ENCODE assay signal across 15 cellular contexts in genomic region chr3:43872301-43872700, GRCh38.
DNase-seq lines count a peak whose midpoint lies in the region; FAIRE-seq and TF ChIP-seq lines count a peak whose summit lies in the region.
"Had no signal": no experiment of that assay in that cellular context is flagged by ENCODE, and none has a peak within 500 bp of the region (broad histone marks: within the 10 kb centered on the region; RNA-seq: fewer than 3 reads in every experiment).

No MANE protein-coding gene starts in this region.

- intact Hi-C loops in OCI-LY7 (cut with micrococcal nuclease; ENCODE audit: unreplicated experiment) = loop anchor here (10.0 kb wide), 1 partner anchor 242 kb away; no protein-coding TSS in a partner anchor

- DNase-seq in AG04450 (ENCODE audit: low read depth, low spot score) = peak; percentile 57
- peak; percentile 98 for DNase-seq in HT1080 (ENCODE audit: low read depth)
- DNase-seq in bronchial epithelial cell (ENCODE audit: low read depth) = peak; percentile 92
- DNase-seq in lung microvascular endothelial cell (ENCODE audit: low read depth in 2 of 2) = peak; percentile 56 to 93
- DNase-seq in OCI-LY7 (ENCODE audit: low spot score) = no peak
- DNase-seq in foreskin melanocyte = no peak
- no peak for DNase-seq in activated naive CD4-positive, alpha-beta T cell treated with Interleukin-2 at 50 U/mL for 16 hours
- DNase-seq in NCI-H2081 treated with DMSO at 0.1 percent for 48 hours (lab: John Stamatoyannopoulos, UW) = no peak
- DNase-seq: activated CD4-positive, alpha-beta T cell treated with anti-CD3 and anti-CD28 coated beads, Interleukin-2, amount 10 ng/mL, durations not matched to agents 24 days and 14 days; COR-L47; gastrocnemius medialis; midbrain; NCI-H146; stimulated activated CD4-positive, alpha-beta T cell treated with anti-CD3 and anti-CD28 coated beads, Interleukin-12 subunit alpha, Interleukin-12 subunit beta, amount 100 ng/mL, for 4 hours; stimulated activated naive B cell treated with anti-CD40 and anti-IgM and Interleukin-4, amounts not matched to agents 10 μg/mL and 1 μg/mL and 100 μg/mL, for 72 hours had no signal

- H3K27me3 ChIP-seq in AG04450 (ENCODE audit: control insufficient read depth, insufficient read depth, low read length) (no peaks in the 10 kb centered on the region), bronchial epithelial cell (ENCODE audit: control insufficient read depth, insufficient read depth, low read length) (no peaks in the 10 kb centered on the region)

- no peak for TF ChIP-seq CTCF in AG04450 (IDR thresholded peaks at IDR 0.05; ENCODE audit: low read depth, low read length)
- TF ChIP-seq CTCF in bronchial epithelial cell (IDR thresholded peaks at IDR 0.05; ENCODE audit: insufficient read depth, low read length, severe bottlenecking) = no peak
- TF ChIP-seq CTCF in OCI-LY7 (conservative IDR thresholded peaks at IDR 0.05; ENCODE audit: low read length) = no peak

- H2AFZ ChIP-seq in OCI-LY7 (ENCODE audit: low read length) = no peak overlapping the region

- BruUV-seq in OCI-LY7 (replicated peaks; lab: Mats Ljungman, UMichigan) = no TSS peak

- H3K79me2 ChIP-seq in OCI-LY7 (ENCODE audit: insufficient read depth, low read depth, low read length) = no peaks in the 10 kb centered on the region

- no peaks in the 10 kb centered on the region for H3K9me2 ChIP-seq in OCI-LY7 (ENCODE audit: insufficient read depth, low read length)

- no peak for FAIRE-seq in bronchial epithelial cell (lab: Jason Lieb, UNC)

- H3K4me1 ChIP-seq in OCI-LY7 (ENCODE audit: insufficient read depth, low read length, poor library complexity, severe bottlenecking) = peaks cover 7% of the 10 kb centered on the region
- H3K4me1 ChIP-seq: gastrocnemius medialis had no signal

- H3K9me3 ChIP-seq in AG04450 (ENCODE audit: control insufficient read depth, insufficient read depth, low read length) (no peaks in the 10 kb centered on the region), OCI-LY7 (ENCODE audit: low read length) (no peaks in the 10 kb centered on the region)
- H3K9me3 ChIP-seq: gastrocnemius medialis had no signal

- H3K4me3 ChIP-seq in AG04450 (ENCODE audit: low read depth, low read length) = no peak overlapping the region
- H3K4me3 ChIP-seq in bronchial epithelial cell (ENCODE audit: low read depth, low read length) = no peak overlapping the region
- no peak overlapping the region for H3K4me3 ChIP-seq in OCI-LY7 (ENCODE audit: low read depth, low read length, poor library complexity, severe bottlenecking)
- H3K4me3 ChIP-seq: gastrocnemius medialis had no signal

- CTCF ChIA-PET in AG04450 (lab: Charles Lee) (interaction anchor here (1.0 to 9.0 kb wide), 2 partner anchors 17 to 103 kb away, joined by 4 to 83 read pairs; no protein-coding TSS in a partner anchor), OCI-LY7 (lab: Charles Lee; ENCODE audit: unreplicated experiment) (no interaction called here)

- H3K36me3 ChIP-seq in bronchial epithelial cell (ENCODE audit: control insufficient read depth, insufficient read depth, low read length) = no peaks in the 10 kb centered on the region
- no peaks in the 10 kb centered on the region for H3K36me3 ChIP-seq in OCI-LY7 (ENCODE audit: insufficient read depth, low read length)
- H3K36me3 ChIP-seq: gastrocnemius medialis had no signal

- POLR2A ChIA-PET in AG04450 (lab: Yijun Ruan, JAX) (interaction anchor here (0.6 to 1.1 kb wide), 3 partner anchors 16 to 655 kb away, joined by 3 to 9 read pairs (median 4); no protein-coding TSS in a partner anchor), OCI-LY7 (lab: Charles Lee) (interaction anchor here (0.6 kb wide), 1 partner anchor 20 kb away, joined by 3 read pairs; no protein-coding TSS in a partner anchor)

- no peak overlapping the region for H3K4me2 ChIP-seq in OCI-LY7 (ENCODE audit: low read length)

- H3K27ac ChIP-seq in AG04450 (ENCODE audit: low read depth, low read length) = peak overlapping the region; percentile 89
- no peak overlapping the region for H3K27ac ChIP-seq in OCI-LY7 (ENCODE audit: low read depth, low read length, poor library complexity, severe bottlenecking)
- H3K27ac ChIP-seq: gastrocnemius medialis had no signal

- H4K20me1 ChIP-seq in OCI-LY7 (ENCODE audit: insufficient read depth, low read length) = no peaks in the 10 kb centered on the region

Comparison
In these comparisons a context has a peak if more than half of its experiments do, and no peak if none do; other contexts are left out.
1. DNase-seq: peak in AG04450 (single experiment), HT1080 (single experiment), bronchial epithelial cell (single experiment) and lung microvascular endothelial cell (2 of 2); none in OCI-LY7 (single experiment), foreskin melanocyte (single experiment), activated naive CD4-positive, alpha-beta T cell treated with Interleukin-2 at 50 U/mL for 16 hours (single experiment) and NCI-H2081 treated with DMSO at 0.1 percent for 48 hours (single experiment).